Comparison of ENCODE assay signal across 11 cellular contexts in genomic region chr9:16058131-16058549, GRCh38.
A peak's percentile ranks its signal among the peaks of the same experiment; 100 is the strongest.
DNase-seq lines count a peak whose midpoint lies in the region; ATAC-seq and TF ChIP-seq lines count a peak whose summit lies in the region.
"Had no signal": no experiment of that assay in that cellular context is flagged by ENCODE, and none has a peak within 500 bp of the region (broad histone marks: within the 10 kb centered on the region; RNA-seq: fewer than 3 reads in every experiment).

No MANE protein-coding gene starts in this region.

- H2AFZ ChIP-seq in ACC112 (ENCODE audit: low read length, unreplicated experiment) (no peak overlapping the region), PC-3 (ENCODE audit: low read length) (no peak overlapping the region)

- H3K27me3 ChIP-seq in ACC112 (ENCODE audit: insufficient read depth, low read length) (no peaks in the 10 kb centered on the region), PC-3 (ENCODE audit: low read length) (no peaks in the 10 kb centered on the region), Peyer's patch (no peaks in the 10 kb centered on the region)

- H3K9me3 ChIP-seq in PC-3 (ENCODE audit: low read length) (no peaks in the 10 kb centered on the region), Peyer's patch (no peaks in the 10 kb centered on the region)

- TF ChIP-seq CTCF in PC-3 (conservative IDR thresholded peaks at IDR 0.05; ENCODE audit: low read depth, low read length), result peak; percentile 55
- no peak for TF ChIP-seq CTCF in fibroblast of the aortic adventitia (IDR thresholded peaks at IDR 0.05; ENCODE audit: insufficient read depth, low read length)
- no peak for TF ChIP-seq CTCF in Peyer's patch (IDR thresholded peaks at IDR 0.05)

- H3K36me3 ChIP-seq in ACC112 (ENCODE audit: insufficient read depth, low read length), result no peaks in the 10 kb centered on the region
- H3K36me3 ChIP-seq in PC-3 (ENCODE audit: low read depth, low read length), result no peaks in the 10 kb centered on the region
- H3K36me3 ChIP-seq in Peyer's patch, result no peaks in the 10 kb centered on the region

- H3K4me1 ChIP-seq in ACC112 (ENCODE audit: control insufficient read depth, insufficient read depth, low read length, unreplicated experiment), result peaks cover 19% of the 10 kb centered on the region
- H3K4me1 ChIP-seq in PC-3 (ENCODE audit: insufficient read depth, low read length), result peaks cover 42% of the 10 kb centered on the region
- H3K4me1 ChIP-seq in Peyer's patch, result no peaks in the 10 kb centered on the region

- peak; percentile 44 for ATAC-seq in GM19043 (IDR thresholded peaks at IDR 0.05; ENCODE audit: low read depth, unreplicated experiment)
- ATAC-seq in PC-3, result peak; percentile 76
- no peak for ATAC-seq in GM18517 (IDR thresholded peaks at IDR 0.05; ENCODE audit: unreplicated experiment)
- ATAC-seq: esophagus mucosa had no signal

- H3K9me2 ChIP-seq in PC-3 (replicated peaks; ENCODE audit: low read length), result no peaks in the 10 kb centered on the region

- CTCF ChIA-PET in PC-3 (lab: Charles Lee), result no interaction called here

- H3K27ac ChIP-seq in ACC112 (ENCODE audit: low read depth, low read length), result peak overlapping the region; percentile 47
- peak overlapping the region; percentile 100 for H3K27ac ChIP-seq in PC-3 (ENCODE audit: low read length)
- no peak overlapping the region for H3K27ac ChIP-seq in Peyer's patch

- peak; percentile 93 for DNase-seq in PC-3
- DNase-seq in fibroblast of the aortic adventitia (ENCODE audit: low read depth), result peak; percentile 26
- DNase-seq in Peyer's patch, result no peak
- DNase-seq in NCI-H2107 (lab: John Stamatoyannopoulos, UW), result no peak
- no peak for DNase-seq in head of caudate nucleus
- DNase-seq: activated CD4-positive, alpha-beta memory T cell treated with anti-CD3 and anti-CD28 coated beads, Interleukin-2, amount 10 ng/mL, durations not matched to agents 7 days and 5 days; NCI-H187 treated with DMSO at 0.1 percent for 48 hours had no signal

- H3K4me3 ChIP-seq in ACC112 (ENCODE audit: low read depth, low read length) (no peak overlapping the region), PC-3 (ENCODE audit: low read length) (no peak overlapping the region), fibroblast of the aortic adventitia (ENCODE audit: low read depth, low read length) (no peak overlapping the region), Peyer's patch (no peak overlapping the region)

- no TSS peak for BruUV-seq in PC-3 (replicated peaks; lab: Mats Ljungman, UMichigan)

- peak overlapping the region; percentile 100 for H3K9ac ChIP-seq in PC-3 (ENCODE audit: low read length)

- H4K20me1 ChIP-seq in PC-3 (ENCODE audit: low read length), result no peaks in the 10 kb centered on the region

- H3K79me2 ChIP-seq in ACC112 (ENCODE audit: control insufficient read depth, insufficient read depth, low read length, unreplicated experiment) (no peaks in the 10 kb centered on the region), PC-3 (ENCODE audit: low read length) (no peaks in the 10 kb centered on the region)

- POLR2A ChIA-PET in PC-3 (lab: Charles Lee; ENCODE audit: unreplicated experiment), result interaction anchor here (0.6 to 1.4 kb wide), 5 partner anchors 18 to 1280 kb away, joined by 3 to 6 read pairs (median 4); no protein-coding TSS in a partner anchor

- H3K4me2 ChIP-seq in PC-3 (ENCODE audit: low read length), result peak overlapping the region; percentile 33

- TF ChIP-seq POLR2A in Peyer's patch (IDR thresholded peaks at IDR 0.05), result no peak

- intact Hi-C loops in PC-3 (cut with micrococcal nuclease) (loop anchor here (1.0 to 5.0 kb wide), 3 partner anchors 18 to 644 kb away; no protein-coding TSS in a partner anchor), head of caudate nucleus (cut with DNase I) (no loop called here)

- H3F3A ChIP-seq in PC-3 (ENCODE audit: low read length, unreplicated experiment), result peaks cover 5% of the 10 kb centered on the region

Comparison
In these comparisons a context has a peak if more than half of its experiments do, and no peak if none do; other contexts are left out.
1. H3K27ac ChIP-seq: peak in ACC112 (single experiment) and PC-3 (single experiment); none in Peyer's patch (0 of 4).
2. DNase-seq: peak in PC-3 (single experiment) and fibroblast of the aortic adventitia (single experiment); none in Peyer's patch (0 of 3), NCI-H2107 (single experiment) and head of caudate nucleus (0 of 42).